ENCODE assay signal across 8 cellular contexts in the genomic region with DNA sequence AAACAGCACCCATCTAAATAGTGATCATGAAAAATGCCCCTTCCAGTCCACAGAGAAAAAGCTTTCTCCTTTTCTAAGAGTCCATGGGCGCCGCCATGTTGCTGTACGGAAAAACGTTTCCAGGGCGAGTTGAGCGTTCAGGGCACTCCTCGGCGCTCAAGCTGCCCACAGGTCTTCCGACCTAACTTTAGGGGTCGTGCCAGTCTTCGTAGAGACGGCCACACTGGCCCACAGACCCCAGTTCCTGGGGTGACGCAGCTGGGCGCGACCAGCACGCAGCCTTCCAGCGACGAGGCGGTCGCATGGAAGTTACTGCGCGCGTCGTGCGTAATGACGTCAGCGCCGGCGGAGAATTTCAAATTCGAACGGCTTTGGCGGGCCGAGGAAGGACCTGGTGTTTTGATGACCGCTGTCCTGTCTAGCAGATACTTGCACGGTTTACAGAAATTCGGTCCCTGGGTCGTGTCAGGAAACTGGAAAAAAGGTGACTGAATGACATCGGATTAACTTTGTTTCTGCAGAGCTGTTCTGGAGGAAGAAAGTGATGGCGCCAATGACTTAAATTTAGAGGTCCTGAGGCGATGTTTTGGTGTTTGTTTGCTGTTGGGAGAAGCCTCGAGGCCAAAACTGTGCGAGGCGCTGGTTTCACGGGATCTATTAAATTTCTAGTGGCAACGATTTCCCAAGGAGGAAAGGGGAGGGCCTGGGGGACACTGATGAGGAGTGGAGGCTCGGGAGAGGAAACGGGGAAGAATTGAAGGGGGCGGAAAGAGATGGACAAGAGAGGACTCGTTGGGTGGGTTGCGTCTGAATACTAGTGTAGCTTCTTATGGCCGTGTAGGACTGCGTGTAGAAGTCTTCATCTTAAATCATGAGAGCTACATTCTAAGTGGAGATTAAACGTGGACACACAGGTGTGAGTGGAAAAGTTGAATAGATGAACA. TPM values are rescaled to one million over a fixed set of nuclear protein-coding genes. Genes with fewer than 3 reads are reported as not detected.
A peak's percentile ranks its signal among the peaks of the same experiment; 100 is the strongest.
DNase-seq lines count a peak whose midpoint lies in the region; ATAC-seq lines count a peak whose summit lies in the region.

Gene METTL4, minus strand, starts transcription at position 306 of the 944 bp plus-strand sequence. CDS start 4,289 bp downstream, outside the sequence.
Gene NDC80, plus strand, starts transcription at position 358 of the 944 bp plus-strand sequence. CDS start 1,429 bp downstream, outside the sequence.

- H3K27me3 ChIP-seq in mesenchymal stem cell (ENCODE audit: control insufficient read depth in 1 of 2, insufficient read depth in 1 of 2, low read length in 2 of 2), result no peaks in the 10 kb centered on the region

- H3K23ac ChIP-seq in mesenchymal stem cell (ENCODE audit: low read length in 2 of 2), result peak within 1 kb of the TSS in 1 of 2 experiments; percentile 94

- peaks cover 18% of the 10 kb centered on the region for H3K36me3 Mint-ChIP-seq in effector memory CD8-positive, alpha-beta T cell (ENCODE audit: insufficient read depth)

- peak within 1 kb of the TSS; percentile 84 for H2BK15ac ChIP-seq in mesenchymal stem cell (ENCODE audit: low read depth, poor library complexity, severe bottlenecking)

- peak within 1 kb of the TSS; percentile 99 for H4K8ac ChIP-seq in mesenchymal stem cell (ENCODE audit: low read length)

- peak within 1 kb of the TSS; percentile 95 for H2BK5ac ChIP-seq in mesenchymal stem cell (ENCODE audit: low read depth, low read length, poor library complexity, severe bottlenecking)

- H3K14ac ChIP-seq in mesenchymal stem cell (ENCODE audit: low read length in 2 of 2), result peak within 1 kb of the TSS in 1 of 2 experiments; percentile 82

- H2AFZ ChIP-seq in mesenchymal stem cell (ENCODE audit: low read depth, low read length), result peak within 1 kb of the TSS; percentile 82

- no peak within 1 kb of the TSS for H2BK120ac ChIP-seq in mesenchymal stem cell (ENCODE audit: low read depth, low read length)

- peak; percentile 75 for ATAC-seq in GM19452 (IDR thresholded peaks at IDR 0.05; ENCODE audit: unreplicated experiment)
- ATAC-seq in HG03575 (IDR thresholded peaks at IDR 0.05; ENCODE audit: extremely low read depth, insufficient number of reproducible peaks, low FRiP score, unreplicated experiment), result peak; percentile 54
- ATAC-seq in effector memory CD8-positive, alpha-beta T cell (replicated peaks), result peak; percentile 83

- no peaks in the 10 kb centered on the region for H3K9me3 ChIP-seq in mesenchymal stem cell (ENCODE audit: control insufficient read depth, low read length)

- H3K18ac ChIP-seq in mesenchymal stem cell (ENCODE audit: low read depth in 1 of 2, low read length in 2 of 2), result peak within 1 kb of the TSS; percentile 98 to 100

- H3K27ac ChIP-seq in mesenchymal stem cell (ENCODE audit: low read length, poor library complexity, severe bottlenecking), result peak within 1 kb of the TSS; percentile 99

- peak within 1 kb of the TSS; percentile 91 to 92 for H3K4ac ChIP-seq in mesenchymal stem cell (ENCODE audit: low read depth in 1 of 2, low read length in 2 of 2)

- H3K79me1 ChIP-seq in mesenchymal stem cell (replicated peaks; ENCODE audit: low read length, poor library complexity, severe bottlenecking), result peaks cover 26% of the 10 kb centered on the region

- DNase-seq in CMK (ENCODE audit: low read depth), result peak; percentile 69
- DNase-seq in NOMO-1 treated with DMSO at 0.1 percent for 48 hours (lab: John Stamatoyannopoulos, UW; ENCODE audit: unreplicated experiment), result peak; percentile 74
- DNase-seq in activated CD8-positive, alpha-beta memory T cell treated with anti-CD3 and anti-CD28 coated beads for 4 hours (ENCODE audit: low read depth in 2 of 2), result peak; percentile 61 to 72
- DNase-seq in effector memory CD8-positive, alpha-beta T cell, result peak; percentile 78 to 84 (median 81)
- peak; percentile 92 for DNase-seq in mesenchymal stem cell
- peak; percentile 58 for DNase-seq in stimulated activated CD8-positive, alpha-beta memory T cell treated with anti-CD3 and anti-CD28 coated beads, Interleukin-12 subunit alpha, Interleukin-12 subunit beta, amount 100 ng/mL, for 24 hours (ENCODE audit: extremely low read depth)

- peak within 1 kb of the TSS; percentile 100 for H3K9ac ChIP-seq in mesenchymal stem cell (ENCODE audit: low read length)

- under 1% methylated on average over 53 of the region's 53 CpGs for WGBS in mesenchymal stem cell

- no peaks in the 10 kb centered on the region for H3K27me3 Mint-ChIP-seq in effector memory CD8-positive, alpha-beta T cell

- peak within 1 kb of the TSS; percentile 99 to 100 for H3K27ac Mint-ChIP-seq in effector memory CD8-positive, alpha-beta T cell

- H3K4me3 ChIP-seq in mesenchymal stem cell (ENCODE audit: insufficient read depth in 1 of 2, low read depth in 1 of 2, low read length in 2 of 2), result peak within 1 kb of the TSS; percentile 84 to 99

- peaks cover 28 to 48% of the 10 kb centered on the region in 2 donors for H3K4me1 Mint-ChIP-seq in effector memory CD8-positive, alpha-beta T cell (ENCODE audit: low read depth in 2 of 2)

- peak within 1 kb of the TSS; percentile 97 for H3K4me3 Mint-ChIP-seq in effector memory CD8-positive, alpha-beta T cell

- H3K9me3 Mint-ChIP-seq in effector memory CD8-positive, alpha-beta T cell, result no peaks in the 10 kb centered on the region

- peak within 1 kb of the TSS; percentile 88 for H3K4me2 ChIP-seq in mesenchymal stem cell (ENCODE audit: low read length, poor library complexity, severe bottlenecking)

- no peak within 1 kb of the TSS for H2AK5ac ChIP-seq in mesenchymal stem cell (ENCODE audit: low read length, severe bottlenecking)

- H2BK12ac ChIP-seq in mesenchymal stem cell (ENCODE audit: low read length in 2 of 2), result peak within 1 kb of the TSS; percentile 27 to 56

- peak within 1 kb of the TSS; percentile 100 for H4K91ac ChIP-seq in mesenchymal stem cell (ENCODE audit: low read length)

- H3K4me1 ChIP-seq in mesenchymal stem cell (ENCODE audit: control insufficient read depth, insufficient read depth, low read depth, low read length), result peaks cover 4% of the 10 kb centered on the region

- peaks cover 0 to 6% of the 10 kb centered on the region in 2 experiments for H3K36me3 ChIP-seq in mesenchymal stem cell (ENCODE audit: control insufficient read depth in 1 of 2, insufficient read depth in 2 of 2, low read depth in 1 of 2, low read length in 2 of 2)

RNA-seq across cellular contexts. Expression of gene METTL4, which starts in this region (rescaled TPM):
- polyA plus RNA-seq in mesenchymal stem cell (2013, experiment 1 of 2), result 4.5 TPM
- 4.5 TPM for polyA plus RNA-seq in mesenchymal stem cell (2013, experiment 2 of 2)

RNA-seq across cellular contexts. Expression of gene NDC80, which starts in this region (rescaled TPM):
- 3.6 TPM for polyA plus RNA-seq in mesenchymal stem cell (2013, experiment 1 of 2)
- polyA plus RNA-seq in mesenchymal stem cell (2013, experiment 2 of 2), result 4.0 TPM

Comparison
In these comparisons a context has a peak if more than half of its experiments do, and no peak if none do; other contexts are left out.
1. Peak in every context shown above with its lines: DNase-seq, ATAC-seq, H3K4me3 ChIP-seq and H3K27ac ChIP-seq.